Comparison of ENCODE assay signal across 1 cellular context in genomic region chr10:11875183-11875498, GRCh38.
TF ChIP-seq lines count a peak whose summit lies in the region.

No MANE protein-coding gene starts in this region.

TF ChIP-seq in GM23338, 12 proteins besides CTCF, POLR2A, EP300 and RAD21 (continued from another document):
- TF ChIP-seq, protein P1, sequence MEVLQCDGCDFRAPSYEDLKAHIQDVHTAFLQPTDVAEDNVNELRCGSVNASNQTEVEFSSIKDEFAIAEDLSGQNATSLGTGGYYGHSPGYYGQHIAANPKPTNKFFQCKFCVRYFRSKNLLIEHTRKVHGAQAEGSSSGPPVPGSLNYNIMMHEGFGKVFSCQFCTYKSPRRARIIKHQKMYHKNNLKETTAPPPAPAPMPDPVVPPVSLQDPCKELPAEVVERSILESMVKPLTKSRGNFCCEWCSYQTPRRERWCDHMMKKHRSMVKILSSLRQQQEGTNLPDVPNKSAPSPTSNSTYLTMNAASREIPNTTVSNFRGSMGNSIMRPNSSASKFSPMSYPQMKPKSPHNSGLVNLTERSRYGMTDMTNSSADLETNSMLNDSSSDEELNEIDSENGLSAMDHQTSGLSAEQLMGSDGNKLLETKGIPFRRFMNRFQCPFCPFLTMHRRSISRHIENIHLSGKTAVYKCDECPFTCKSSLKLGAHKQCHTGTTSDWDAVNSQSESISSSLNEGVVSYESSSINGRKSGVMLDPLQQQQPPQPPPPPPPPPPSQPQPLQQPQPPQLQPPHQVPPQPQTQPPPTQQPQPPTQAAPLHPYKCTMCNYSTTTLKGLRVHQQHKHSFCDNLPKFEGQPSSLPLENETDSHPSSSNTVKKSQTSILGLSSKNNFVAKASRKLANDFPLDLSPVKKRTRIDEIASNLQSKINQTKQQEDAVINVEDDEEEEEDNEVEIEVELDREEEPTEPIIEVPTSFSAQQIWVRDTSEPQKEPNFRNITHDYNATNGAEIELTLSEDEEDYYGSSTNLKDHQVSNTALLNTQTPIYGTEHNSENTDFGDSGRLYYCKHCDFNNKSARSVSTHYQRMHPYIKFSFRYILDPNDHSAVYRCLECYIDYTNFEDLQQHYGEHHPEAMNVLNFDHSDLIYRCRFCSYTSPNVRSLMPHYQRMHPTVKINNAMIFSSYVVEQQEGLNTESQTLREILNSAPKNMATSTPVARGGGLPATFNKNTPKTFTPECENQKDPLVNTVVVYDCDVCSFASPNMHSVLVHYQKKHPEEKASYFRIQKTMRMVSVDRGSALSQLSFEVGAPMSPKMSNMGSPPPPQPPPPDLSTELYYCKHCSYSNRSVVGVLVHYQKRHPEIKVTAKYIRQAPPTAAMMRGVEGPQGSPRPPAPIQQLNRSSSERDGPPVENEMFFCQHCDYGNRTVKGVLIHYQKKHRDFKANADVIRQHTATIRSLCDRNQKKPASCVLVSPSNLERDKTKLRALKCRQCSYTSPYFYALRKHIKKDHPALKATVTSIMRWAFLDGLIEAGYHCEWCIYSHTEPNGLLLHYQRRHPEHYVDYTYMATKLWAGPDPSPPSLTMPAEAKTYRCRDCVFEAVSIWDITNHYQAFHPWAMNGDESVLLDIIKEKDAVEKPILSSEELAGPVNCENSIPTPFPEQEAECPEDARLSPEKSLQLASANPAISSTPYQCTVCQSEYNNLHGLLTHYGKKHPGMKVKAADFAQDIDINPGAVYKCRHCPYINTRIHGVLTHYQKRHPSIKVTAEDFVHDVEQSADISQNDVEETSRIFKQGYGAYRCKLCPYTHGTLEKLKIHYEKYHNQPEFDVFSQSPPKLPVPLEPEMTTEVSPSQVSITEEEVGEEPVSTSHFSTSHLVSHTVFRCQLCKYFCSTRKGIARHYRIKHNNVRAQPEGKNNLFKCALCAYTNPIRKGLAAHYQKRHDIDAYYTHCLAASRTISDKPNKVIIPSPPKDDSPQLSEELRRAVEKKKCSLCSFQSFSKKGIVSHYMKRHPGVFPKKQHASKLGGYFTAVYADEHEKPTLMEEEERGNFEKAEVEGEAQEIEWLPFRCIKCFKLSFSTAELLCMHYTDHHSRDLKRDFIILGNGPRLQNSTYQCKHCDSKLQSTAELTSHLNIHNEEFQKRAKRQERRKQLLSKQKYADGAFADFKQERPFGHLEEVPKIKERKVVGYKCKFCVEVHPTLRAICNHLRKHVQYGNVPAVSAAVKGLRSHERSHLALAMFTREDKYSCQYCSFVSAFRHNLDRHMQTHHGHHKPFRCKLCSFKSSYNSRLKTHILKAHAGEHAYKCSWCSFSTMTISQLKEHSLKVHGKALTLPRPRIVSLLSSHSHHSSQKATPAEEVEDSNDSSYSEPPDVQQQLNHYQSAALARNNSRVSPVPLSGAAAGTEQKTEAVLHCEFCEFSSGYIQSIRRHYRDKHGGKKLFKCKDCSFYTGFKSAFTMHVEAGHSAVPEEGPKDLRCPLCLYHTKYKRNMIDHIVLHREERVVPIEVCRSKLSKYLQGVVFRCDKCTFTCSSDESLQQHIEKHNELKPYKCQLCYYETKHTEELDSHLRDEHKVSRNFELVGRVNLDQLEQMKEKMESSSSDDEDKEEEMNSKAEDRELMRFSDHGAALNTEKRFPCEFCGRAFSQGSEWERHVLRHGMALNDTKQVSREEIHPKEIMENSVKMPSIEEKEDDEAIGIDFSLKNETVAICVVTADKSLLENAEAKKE (CRISPR knock-in tag; IDR thresholded peaks at IDR 0.05), result no peak
- TF ChIP-seq ZNF331 (CRISPR knock-in tag; IDR thresholded peaks at IDR 0.05; ENCODE audit: low read depth) (no peak), ETS1 (IDR thresholded peaks at IDR 0.05) (no peak), EZH2 (IDR thresholded peaks at IDR 0.05; ENCODE audit: low read depth, unreplicated experiment) (no peak), CREB1 (CRISPR knock-in tag; IDR thresholded peaks at IDR 0.05; ENCODE audit: low read depth) (no peak)
